In the genomic region with DNA sequence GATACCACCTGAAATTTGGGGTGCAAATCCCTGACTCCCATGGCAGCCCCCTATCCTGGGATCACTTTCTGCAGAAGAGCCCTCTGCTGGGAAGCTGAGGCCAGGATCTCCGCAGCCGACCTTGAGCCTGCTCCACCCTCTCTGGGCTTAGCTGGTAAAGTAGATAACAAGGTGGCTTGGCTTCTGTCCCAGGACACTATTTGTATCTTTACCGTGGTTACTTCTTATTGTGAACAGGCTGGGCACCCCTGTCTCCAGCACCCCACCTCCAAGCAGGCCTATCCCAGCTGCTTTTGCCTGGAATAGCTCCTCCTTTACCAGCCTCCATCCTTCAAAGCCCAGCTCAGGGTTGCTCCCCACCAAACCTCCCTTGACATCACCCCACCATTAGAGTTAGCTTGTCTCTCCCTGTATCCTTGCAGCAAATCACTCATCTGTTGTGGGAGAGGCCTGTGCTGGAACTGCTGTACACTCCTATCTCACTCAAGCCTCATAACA, we compare ENCODE assay signal across 18 cellular contexts. TPM values are rescaled to one million over a fixed set of nuclear protein-coding genes. Genes with fewer than 3 reads are reported as not detected.
DNase-seq lines count a peak whose midpoint lies in the region; ATAC-seq and TF ChIP-seq lines count a peak whose summit lies in the region.
"Had no signal": no experiment of that assay in that cellular context is flagged by ENCODE, and none has a peak within 500 bp of the region (broad histone marks: within the 10 kb centered on the region; RNA-seq: fewer than 3 reads in every experiment).

No MANE protein-coding gene starts in this region.

- no TSS peak for BruUV-seq in Panc1 (replicated peaks; lab: Mats Ljungman, UMichigan)
- BruUV-seq in MCF 10A (replicated peaks; lab: Mats Ljungman, UMichigan): no TSS peak

- H3K27me3 Mint-ChIP-seq in MCF 10A (ENCODE audit: insufficient read depth, unreplicated experiment): no peaks in the 10 kb centered on the region
- H3K27me3 Mint-ChIP-seq in activated T-cell treated with anti-CD3 and anti-CD28 coated beads, Interleukin-2, amount 50 U/mL, for 24 hours: peaks cover 18% of the 10 kb centered on the region

- peaks cover 5% of the 10 kb centered on the region; the same call in 1 of the 2 replicates for H3K4me1 ChIP-seq in Panc1 (ENCODE audit: control insufficient read depth, insufficient read depth, low read length)
- peaks cover 0 to 38% of the 10 kb centered on the region in 2 donors for H3K4me1 ChIP-seq in right atrium auricular region
- peaks cover 0 to 30% (median 3%) of the 10 kb centered on the region in 4 donors for H3K4me1 ChIP-seq in stomach
- H3K4me1 ChIP-seq in upper lobe of left lung: peaks cover 14 to 28% (median 21%) of the 10 kb centered on the region in 4 donors

- no peak overlapping the region for H3K4me3 Mint-ChIP-seq in MCF 10A (ENCODE audit: unreplicated experiment)
- H3K4me3 Mint-ChIP-seq in activated T-cell treated with anti-CD3 and anti-CD28 coated beads, Interleukin-2, amount 50 U/mL, for 24 hours: no peak overlapping the region
- H3K4me3 Mint-ChIP-seq: activated CD4-positive, alpha-beta T cell treated with anti-CD3 and anti-CD28 coated beads, Interleukin-2, amount 10 ng/mL, durations not matched to agents 24 days and 14 days; activated naive CD4-positive, alpha-beta T cell treated with anti-CD3 and anti-CD28 coated beads, Interleukin-2, amount 50 U/mL, for 24 hours had no signal

- in situ Hi-C loops in Panc1 (cut with HindIII; ENCODE audit: low pct_unique_long_range_greater_than_20kb, low sequenced_read_pairs): no loop called here

- no peaks in the 10 kb centered on the region for H3K36me3 ChIP-seq in Panc1 (ENCODE audit: control insufficient read depth, insufficient read depth, low read length)
- H3K36me3 ChIP-seq in right atrium auricular region: no peaks in the 10 kb centered on the region
- no peaks in the 10 kb centered on the region for H3K36me3 ChIP-seq in stomach
- H3K36me3 ChIP-seq in upper lobe of left lung: no peaks in the 10 kb centered on the region
- H3K36me3 ChIP-seq: suprapubic skin had no signal

- intact Hi-C loops in Panc1 (cut with micrococcal nuclease; ENCODE audit: unreplicated experiment) (no loop called here), MCF 10A (cut with micrococcal nuclease) (no loop called here), stomach (cut with DNase I; ENCODE audit: low total_unique reads) (no loop called here)

- peak overlapping the region; percentile 9 for H3K27ac Mint-ChIP-seq in MCF 10A (ENCODE audit: low read depth, unreplicated experiment)
- no peak overlapping the region for H3K27ac Mint-ChIP-seq in activated T-cell treated with anti-CD3 and anti-CD28 coated beads, Interleukin-2, amount 50 U/mL, for 24 hours
- H3K27ac Mint-ChIP-seq: activated CD4-positive, alpha-beta T cell treated with anti-CD3 and anti-CD28 coated beads, Interleukin-2, amount 10 ng/mL, durations not matched to agents 24 days and 14 days; activated naive CD4-positive, alpha-beta T cell treated with anti-CD3 and anti-CD28 coated beads, Interleukin-2, amount 50 U/mL, for 24 hours had no signal

- no peaks in the 10 kb centered on the region for H3K9me3 Mint-ChIP-seq in MCF 10A (ENCODE audit: unreplicated experiment)
- H3K9me3 Mint-ChIP-seq in activated T-cell treated with anti-CD3 and anti-CD28 coated beads, Interleukin-2, amount 50 U/mL, for 24 hours: no peaks in the 10 kb centered on the region
- H3K9me3 Mint-ChIP-seq: activated CD4-positive, alpha-beta T cell treated with anti-CD3 and anti-CD28 coated beads, Interleukin-2, amount 10 ng/mL, durations not matched to agents 24 days and 14 days; activated naive CD4-positive, alpha-beta T cell treated with anti-CD3 and anti-CD28 coated beads, Interleukin-2, amount 50 U/mL, for 24 hours had no signal

- TF ChIP-seq CTCF in Panc1 (IDR thresholded peaks at IDR 0.05) (peak; percentile 24; the same call in 1 of the 2 replicates), MCF 10A (IDR thresholded peaks at IDR 0.05; ENCODE audit: unreplicated experiment) (no peak), right atrium auricular region (IDR thresholded peaks at IDR 0.05) (peak in 1 of 2 donors; percentile 51), stomach (IDR thresholded peaks at IDR 0.05) (no peak), upper lobe of left lung (IDR thresholded peaks at IDR 0.05) (no peak)

- no peak overlapping the region for H3K27ac ChIP-seq in Panc1 (ENCODE audit: low read length)
- peak overlapping the region; percentile 76 to 79 for H3K27ac ChIP-seq in right atrium auricular region
- H3K27ac ChIP-seq in stomach: no peak overlapping the region
- no peak overlapping the region for H3K27ac ChIP-seq in upper lobe of left lung
- H3K27ac ChIP-seq: suprapubic skin had no signal

- H3K9me3 ChIP-seq in Panc1 (ENCODE audit: control insufficient read depth, insufficient read depth, low read depth, low read length): no peaks in the 10 kb centered on the region
- H3K9me3 ChIP-seq in right atrium auricular region: no peaks in the 10 kb centered on the region
- H3K9me3 ChIP-seq in stomach: no peaks in the 10 kb centered on the region
- no peaks in the 10 kb centered on the region for H3K9me3 ChIP-seq in upper lobe of left lung
- H3K9me3 ChIP-seq: suprapubic skin had no signal

- H3K4me1 Mint-ChIP-seq in MCF 10A (ENCODE audit: insufficient read depth, unreplicated experiment): peaks cover 26% of the 10 kb centered on the region
- H3K4me1 Mint-ChIP-seq in activated T-cell treated with anti-CD3 and anti-CD28 coated beads, Interleukin-2, amount 50 U/mL, for 24 hours (ENCODE audit: low read depth): peaks cover 5% of the 10 kb centered on the region

- TF ChIP-seq EP300 in stomach (IDR thresholded peaks at IDR 0.05) (no peak), upper lobe of left lung (IDR thresholded peaks at IDR 0.05) (no peak)

- no peak for DNase-seq in Panc1 (ENCODE audit: low read depth, low spot score)
- no peak for DNase-seq in MCF 10A (ENCODE audit: unreplicated experiment)
- no peak for DNase-seq in right atrium auricular region (ENCODE audit: low spot score)
- DNase-seq in stomach: peak; percentile 40
- DNase-seq in activated T-cell treated with anti-CD3 and anti-CD28 coated beads, Interleukin-2, amount 50 U/mL, for 24 hours: no peak
- no peak for DNase-seq in upper lobe of left lung
- DNase-seq: activated CD4-positive, alpha-beta T cell treated with anti-CD3 and anti-CD28 coated beads, Interleukin-2, amount 10 ng/mL, durations not matched to agents 24 days and 14 days; kidney glomerular epithelial cell; MV-4-11; NCI-H69; occipital lobe; stimulated activated CD4-positive, alpha-beta T cell treated with anti-CD3 and anti-CD28 coated beads, Interleukin-4, amount 100 ng/mL, for 1 hour; T1000 had no signal

- H3K36me3 Mint-ChIP-seq in MCF 10A (ENCODE audit: insufficient read depth, unreplicated experiment): peaks cover 6% of the 10 kb centered on the region
- H3K36me3 Mint-ChIP-seq in activated T-cell treated with anti-CD3 and anti-CD28 coated beads, Interleukin-2, amount 50 U/mL, for 24 hours (ENCODE audit: low read depth): no peaks in the 10 kb centered on the region
- H3K36me3 Mint-ChIP-seq: activated naive CD4-positive, alpha-beta T cell treated with anti-CD3 and anti-CD28 coated beads, Interleukin-2, amount 50 U/mL, for 24 hours had no signal

- POLR2A ChIA-PET in Panc1 (lab: Charles Lee): no interaction called here
- POLR2A ChIA-PET in MCF 10A (lab: Yijun Ruan, JAX): interaction anchor here (0.7 kb wide), 1 partner anchor 54 kb away, joined by 3 read pairs; no protein-coding TSS in a partner anchor

- ATAC-seq in Panc1: no peak
- no peak for ATAC-seq in HG02610 (IDR thresholded peaks at IDR 0.05; ENCODE audit: unreplicated experiment)
- ATAC-seq in upper lobe of left lung (ENCODE audit: low FRiP score in 2 of 2): no peak
- ATAC-seq: SK-N-SH treated with all-trans-retinoic acid at 6 μM for 48 hours had no signal

- H3K27me3 ChIP-seq in Panc1 (ENCODE audit: control insufficient read depth, insufficient read depth, low read length): 0 out of 2 replicates have a peak, but pooled peaks cover 3% of the 10 kb centered on the region
- no peaks in the 10 kb centered on the region for H3K27me3 ChIP-seq in right atrium auricular region
- H3K27me3 ChIP-seq in stomach: peaks cover 0 to 10% (median 0%) of the 10 kb centered on the region in 3 donors
- no peaks in the 10 kb centered on the region for H3K27me3 ChIP-seq in upper lobe of left lung
- H3K27me3 ChIP-seq: suprapubic skin had no signal

- TF ChIP-seq POLR2A in stomach (IDR thresholded peaks at IDR 0.05) (no peak), upper lobe of left lung (IDR thresholded peaks at IDR 0.05) (no peak)

- H3K4me3 ChIP-seq in Panc1 (ENCODE audit: low read depth in 2 of 2, low read length in 2 of 2) (no peak overlapping the region), right atrium auricular region (peak overlapping the region; percentile 22 to 39), stomach (no peak overlapping the region), upper lobe of left lung (no peak overlapping the region)
- H3K4me3 ChIP-seq: suprapubic skin had no signal

- WGBS in stomach, 5 donors: 18 to 43% (median 26%) methylated on average over 2 to 3 of the region's 3 CpGs
- 30 to 54% methylated on average over 2 to 3 of the region's 3 CpGs for WGBS in upper lobe of left lung, 2 donors

- CTCF ChIA-PET in Panc1 (lab: Charles Lee): interaction anchor here (1.0 to 1.4 kb wide), 2 partner anchors 40 to 60 kb away, joined by 5 to 6 read pairs; no protein-coding TSS in a partner anchor
- CTCF ChIA-PET in MCF 10A (lab: Yijun Ruan, JAX): interaction anchor here (0.6 to 7.8 kb wide), 4 partner anchors 40 to 366 kb away, joined by 3 to 238 read pairs (median 3); no protein-coding TSS in a partner anchor

RNA-seq across cellular contexts. Expression of gene P2RY2, which starts 35.2 kb away (rescaled TPM):
- 2.4 TPM for total RNA-seq in Panc1 (2021; ENCODE audit: unreplicated experiment)
- 2.0 TPM for polyA plus RNA-seq in Panc1 (2012; ENCODE audit: insufficient read length)
- total RNA-seq in MCF 10A (2022): 0.56 and 1.0 TPM in 2 replicates
- 10 to 100 TPM in 1 of 2 donors, 1 to 10 TPM in 1; 9.5 to 14.7 TPM for total RNA-seq in right atrium auricular region
- 10 to 100 TPM in 1 of 5 donors, 1 to 10 TPM in 2, not detected in 2; 1.0 to 13.3 (median 1.3) TPM for total RNA-seq in stomach
- 1 to 10 TPM in 1 of 3 donors, under 1 TPM in 1, not detected in 1; 0.81 to 4.7 TPM for polyA plus RNA-seq in stomach
- 10 to 100 TPM in 4 of 6 donors, 1 to 10 TPM in 2; 7.8 to 15.0 (median 11.7) TPM for total RNA-seq in upper lobe of left lung
- total RNA-seq: activated CD4-positive, alpha-beta T cell treated with anti-CD3 and anti-CD28 coated beads, Interleukin-2, amount 10 ng/mL, durations not matched to agents 24 days and 14 days; occipital lobe; OCI-LY7 had no signal

RNA-seq across cellular contexts. Expression of gene FCHSD2, which starts 40.8 kb away (rescaled TPM):
- 31.8 TPM for total RNA-seq in Panc1 (2021; ENCODE audit: unreplicated experiment)
- polyA plus RNA-seq in Panc1 (2012; ENCODE audit: insufficient read length): 13.9 TPM
- 12.8 and 14.0 TPM in 2 replicates for total RNA-seq in MCF 10A (2022)
- total RNA-seq in right atrium auricular region: 10 to 100 TPM; 23.9 to 24.0 TPM
- total RNA-seq in stomach: 10 to 100 TPM; 11.6 to 64.3 (median 21.8) TPM
- polyA plus RNA-seq in stomach: 1 to 10 TPM; 5.7 to 9.8 (median 9.6) TPM
- 10 to 100 TPM; 22.5 to 55.6 (median 42.7) TPM for total RNA-seq in upper lobe of left lung

Comparison
In these comparisons a context has a peak if more than half of its experiments do, and no peak if none do; other contexts are left out.
1. H3K27ac ChIP-seq: peak in right atrium auricular region (2 of 2); none in Panc1 (single experiment), stomach (0 of 5) and upper lobe of left lung (0 of 4).
2. H3K4me3 ChIP-seq: peak in right atrium auricular region (2 of 2); none in Panc1 (0 of 2), stomach (0 of 4) and upper lobe of left lung (0 of 4).